ENCODE assay signal across 8 cellular contexts in the genomic region with DNA sequence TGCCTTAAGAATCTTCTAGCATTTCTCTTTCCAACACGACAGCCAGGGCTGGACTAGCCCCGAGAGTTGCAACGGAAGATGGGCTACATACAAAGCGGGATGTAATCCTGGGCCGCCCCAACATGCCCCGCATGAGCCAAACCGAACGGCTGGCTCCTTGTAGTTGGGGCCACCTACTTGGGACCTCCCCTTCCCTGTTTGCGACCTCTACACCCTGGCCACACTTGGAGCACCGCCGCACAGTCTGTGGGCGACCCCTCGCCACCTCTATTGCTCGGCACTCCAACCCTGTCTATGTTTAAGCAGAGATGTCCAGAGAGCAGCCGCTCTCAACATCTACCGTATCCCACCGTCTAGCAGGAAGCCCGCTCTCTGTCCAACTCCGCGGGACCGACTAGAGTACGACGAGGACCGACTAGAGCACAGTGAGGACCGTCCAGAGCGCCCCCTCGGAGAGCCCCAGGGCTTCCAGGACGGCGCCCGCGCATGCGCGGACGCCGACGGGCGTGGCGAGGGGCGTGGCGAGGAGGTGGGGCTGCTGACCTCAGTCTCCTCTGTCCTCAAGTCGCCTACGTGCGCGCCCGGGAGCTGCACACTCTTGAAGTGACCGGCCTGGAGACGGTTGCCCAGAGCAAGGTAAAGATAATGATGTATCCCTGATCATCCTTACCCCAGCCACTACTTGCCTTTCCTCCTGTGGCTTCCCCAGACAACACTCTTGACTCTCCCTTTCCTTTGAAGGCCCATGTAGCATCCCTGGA. TPM values are rescaled to one million over a fixed set of nuclear protein-coding genes. Genes with fewer than 3 reads are reported as not detected.
DNase-seq lines count a peak whose midpoint lies in the region; ATAC-seq, FAIRE-seq and TF ChIP-seq lines count a peak whose summit lies in the region.

No MANE protein-coding gene starts in this region.

- no peaks in the 10 kb centered on the region for H3K9me3 ChIP-seq in neutrophil

- peak; percentile 84 for ATAC-seq in GM19395 (IDR thresholded peaks at IDR 0.05; ENCODE audit: unreplicated experiment)

- peak overlapping the region; percentile 69 for H3K27ac ChIP-seq in neutrophil
- peak overlapping the region; percentile 89 for H3K27ac ChIP-seq in substantia nigra (ENCODE audit: low read depth, low read length, poor library complexity, severe bottlenecking)

- peaks cover 10% of the 10 kb centered on the region for H3K27me3 ChIP-seq in neutrophil

- TF ChIP-seq CTCF in foreskin fibroblast (IDR thresholded peaks at IDR 0.05; ENCODE audit: low read depth, low read length) (no peak), neutrophil (IDR thresholded peaks at IDR 0.05) (no peak)

- FAIRE-seq in RCC 7860 (lab: Jason Lieb, UNC): no peak

- H3K4me1 ChIP-seq in neutrophil (ENCODE audit: control insufficient read depth in 1 of 2, insufficient read depth in 1 of 2, low read depth in 1 of 2, low read length in 1 of 2): peaks cover 12 to 18% of the 10 kb centered on the region in 2 experiments

- peak overlapping the region; percentile 49 to 65 for H3K4me3 ChIP-seq in foreskin fibroblast (ENCODE audit: low read depth in 1 of 2, low read length in 2 of 2)
- peak overlapping the region; percentile 76 to 87 for H3K4me3 ChIP-seq in neutrophil (ENCODE audit: low read depth in 1 of 2, low read length in 1 of 2)

- DNase-seq in CMK (ENCODE audit: low read depth) (peak; percentile 93), HT-29 (ENCODE audit: low spot score) (peak; percentile 92), RCC 7860 (ENCODE audit: low spot score) (peak; percentile 24), foreskin fibroblast (peak; percentile 83 to 92), substantia nigra (lab: John Stamatoyannopoulos, UW) (peak; percentile 48 to 94 (median 82))
- DNase-seq in activated effector memory CD4-positive, alpha-beta T cell treated with anti-CD3 and anti-CD28 coated beads, Interleukin-2, amount 50 U/mL, for 16 hours: peak; percentile 95

- no peaks in the 10 kb centered on the region for H3K36me3 ChIP-seq in neutrophil

RNA-seq across cellular contexts. Expression of a gene that starts 32.3 kb away (rescaled TPM):
- total RNA-seq in HT-29 (2014; rRNA removed; shearing (Covaris generic)): 50.1 and 61.5 TPM in 2 replicates

RNA-seq across cellular contexts. Expression of a gene that starts 44.0 kb away (rescaled TPM):
- total RNA-seq in HT-29 (2014; rRNA removed; shearing (Covaris generic)): 1,827 and 2,040 TPM in 2 replicates

Comparison
In these comparisons a context has a peak if more than half of its experiments do, and no peak if none do; other contexts are left out.
1. Peak in every context shown above with its lines: DNase-seq, ATAC-seq, H3K4me3 ChIP-seq and H3K27ac ChIP-seq.
2. DNase-seq: peak in every context shown above with its lines; median percentile 95 in activated effector memory CD4-positive, alpha-beta T cell treated with anti-CD3 and anti-CD28 coated beads, Interleukin-2, amount 50 U/mL, for 16 hours; 93 in CMK; 92 in HT-29; 88 in foreskin fibroblast; 82 in substantia nigra; 24 in RCC 7860.